ENCODE assay signal across 23 cellular contexts in the genomic region with DNA sequence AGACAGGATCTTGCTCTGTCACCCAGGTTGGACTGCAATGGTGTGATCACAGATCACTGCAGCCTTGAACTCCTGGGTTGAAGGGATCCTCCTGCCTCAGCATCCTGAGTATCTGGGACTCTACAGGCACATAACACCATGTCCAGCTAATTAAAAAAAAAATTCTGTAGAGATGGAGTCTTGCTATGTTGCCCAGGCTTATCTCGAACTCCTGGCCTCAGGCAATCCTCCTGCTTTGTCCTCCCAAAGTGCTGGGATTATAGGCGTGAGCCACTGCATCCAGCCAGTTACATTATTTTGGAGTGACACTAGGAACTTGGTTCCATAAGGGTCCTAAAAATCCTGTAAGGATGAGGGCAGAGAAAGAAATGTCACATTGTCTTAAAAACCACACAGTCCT.
"Had no signal": no experiment of that assay in that cellular context is flagged by ENCODE, and none has a peak within 500 bp of the region (broad histone marks: within the 10 kb centered on the region; RNA-seq: fewer than 3 reads in every experiment).

No MANE protein-coding gene starts in this region.

- H3K36me3 ChIP-seq: ovary had no signal

- H3K4me3 Mint-ChIP-seq: mesothelial cell of epicardium; natural killer cell treated with Interleukin-12 subunit alpha and Interleukin-12 subunit beta and Interleukin-15 and Interleukin-18, amount 100 ng/mL, for 72 hours; stimulated activated effector memory CD8-positive, alpha-beta T cell treated with anti-CD3 and anti-CD28 coated beads, Interleukin-12 subunit alpha, Interleukin-12 subunit beta, amount 100 ng/mL, for 72 hours; stimulated activated naive CD8-positive, alpha-beta T cell treated with anti-CD3 and anti-CD28 coated beads, Interleukin-15, amount 100 ng/mL, for 72 hours had no signal

- DNase-seq: hippocampal formation; kidney glomerular epithelial cell; left cardiac atrium; lower lobe of right lung; mammary epithelial cell; mesendoderm; naive thymus-derived CD4-positive, alpha-beta T cell; right cardiac atrium; sigmoid colon; small intestine; spleen; stimulated activated CD4-positive, alpha-beta T cell treated with anti-CD3 and anti-CD28 coated beads, Interleukin-4, amount 100 ng/mL, for 24 hours; stimulated activated naive CD4-positive, alpha-beta T cell treated with Interleukin-2 at 50 U/mL for 16 hours; stimulated activated naive CD8-positive, alpha-beta T cell treated with anti-CD3 and anti-CD28 coated beads, Interleukin-15, amount 100 ng/mL, for 72 hours; substantia nigra; upper lobe of left lung had no signal

- H3K27ac Mint-ChIP-seq: natural killer cell treated with Interleukin-12 subunit alpha and Interleukin-12 subunit beta and Interleukin-15 and Interleukin-18, amount 100 ng/mL, for 72 hours; progenitor cell of endocrine pancreas; stimulated activated effector memory CD8-positive, alpha-beta T cell treated with anti-CD3 and anti-CD28 coated beads, Interleukin-12 subunit alpha, Interleukin-12 subunit beta, amount 100 ng/mL, for 72 hours; stimulated activated naive CD8-positive, alpha-beta T cell treated with anti-CD3 and anti-CD28 coated beads, Interleukin-15, amount 100 ng/mL, for 72 hours had no signal

- H3K9me3 ChIP-seq: lower lobe of right lung, ovary, sigmoid colon, spleen, tibial nerve, upper lobe of left lung had no signal

- H3K27me3 ChIP-seq: ovary, sigmoid colon, spleen, tibial nerve, upper lobe of left lung had no signal

- ATAC-seq: left cardiac atrium; left lobe of liver; lower lobe of right lung; naive thymus-derived CD4-positive, alpha-beta T cell; natural killer cell treated with Interleukin-12 subunit alpha and Interleukin-12 subunit beta and Interleukin-15 and Interleukin-18, amount 100 ng/mL, for 72 hours; right cardiac atrium; stimulated activated effector memory CD8-positive, alpha-beta T cell treated with anti-CD3 and anti-CD28 coated beads, Interleukin-12 subunit alpha, Interleukin-12 subunit beta, amount 100 ng/mL, for 72 hours; stimulated activated naive CD8-positive, alpha-beta T cell treated with anti-CD3 and anti-CD28 coated beads, Interleukin-15, amount 100 ng/mL, for 72 hours had no signal

- H3K36me3 Mint-ChIP-seq: mesothelial cell of epicardium; natural killer cell treated with Interleukin-12 subunit alpha and Interleukin-12 subunit beta and Interleukin-15 and Interleukin-18, amount 100 ng/mL, for 72 hours had no signal

- H3K4me3 ChIP-seq: lower lobe of right lung, ovary, sigmoid colon, spleen, tibial nerve, upper lobe of left lung had no signal

- FAIRE-seq: small intestine had no signal

- H3K27me3 Mint-ChIP-seq: naive thymus-derived CD4-positive, alpha-beta T cell; natural killer cell treated with Interleukin-12 subunit alpha and Interleukin-12 subunit beta and Interleukin-15 and Interleukin-18, amount 100 ng/mL, for 72 hours; progenitor cell of endocrine pancreas; stimulated activated naive CD8-positive, alpha-beta T cell treated with anti-CD3 and anti-CD28 coated beads, Interleukin-15, amount 100 ng/mL, for 72 hours had no signal
